In the genomic region with DNA sequence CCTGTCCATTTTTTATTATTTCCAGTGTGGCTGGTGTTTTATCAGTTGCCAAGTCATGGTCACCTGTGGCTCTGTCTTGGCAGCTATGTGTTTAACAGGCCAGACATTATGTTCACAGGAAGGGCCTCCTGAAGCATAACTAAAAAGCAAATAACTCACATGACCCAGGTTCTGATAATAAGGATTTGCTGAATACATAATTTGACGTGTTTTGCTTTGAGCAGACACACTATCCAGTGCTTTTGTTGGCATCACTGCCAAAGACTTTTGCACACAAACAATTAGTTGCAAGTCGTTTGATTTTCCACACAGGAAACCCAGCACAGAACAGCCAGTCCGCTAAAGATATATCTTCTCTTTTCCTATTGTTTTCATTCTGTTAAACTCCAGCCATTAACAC, we compare ENCODE assay signal across 18 cellular contexts.
DNase-seq lines count a peak whose midpoint lies in the region; ATAC-seq, FAIRE-seq and TF ChIP-seq lines count a peak whose summit lies in the region.
"Had no signal": no experiment of that assay in that cellular context is flagged by ENCODE, and none has a peak within 500 bp of the region (broad histone marks: within the 10 kb centered on the region; RNA-seq: fewer than 3 reads in every experiment).

No MANE protein-coding gene starts in this region.

- DNase-seq in NCI-H2081 treated with DMSO at 0.1 percent for 48 hours (lab: John Stamatoyannopoulos, UW) (peak; percentile 84), pancreas (peak in 3 of 6 donors; percentile 20 to 51 (median 42)), SJCRH30 (no peak), NCI-H1694 treated with DMSO at 0.1 percent for 48 hours (lab: John Stamatoyannopoulos, UW) (no peak)
- no peak for DNase-seq in stimulated activated CD4-positive, alpha-beta T cell treated with anti-CD3 and anti-CD28 coated beads, Interleukin-2, amount 100 ng/mL, for 48 hours
- DNase-seq: Calu3; effector CD4-positive, alpha-beta T cell; NCI-H187; NCI-H524 treated with DMSO at 0.1 percent for 48 hours; occipital lobe; spleen; tibial artery had no signal

- H3K4me1 ChIP-seq in HEK293 (ENCODE audit: control insufficient read depth, insufficient read depth, low read length), result no peaks in the 10 kb centered on the region
- H3K4me1 ChIP-seq in endocrine pancreas (ENCODE audit: control insufficient read depth, insufficient read depth, low read length), result no peaks in the 10 kb centered on the region
- peaks cover 0 to 7% (median 0%) of the 10 kb centered on the region in 3 donors for H3K4me1 ChIP-seq in pancreas
- H3K4me1 ChIP-seq in SJCRH30, result no peaks in the 10 kb centered on the region
- H3K4me1 ChIP-seq: spleen had no signal

- WGBS in pancreas, 2 donors, result 11 to 18% methylated on average over 3 of the region's 3 CpGs

- POLR2A ChIA-PET in HEK293 (lab: Yijun Ruan, JAX), result no interaction called here

- H3K27ac ChIP-seq in HEK293 (ENCODE audit: extremely low read depth, low read depth, low read length) (no peak overlapping the region), pancreas (no peak overlapping the region), SJCRH30 (no peak overlapping the region)
- H3K27ac ChIP-seq: cardiac muscle cell, spleen, tibial artery had no signal

- ATAC-seq in pancreas (peak; percentile 88 to 98 (median 95)), HG03571 (IDR thresholded peaks at IDR 0.05; ENCODE audit: unreplicated experiment) (no peak)
- ATAC-seq: stimulated activated effector memory CD8-positive, alpha-beta T cell treated with anti-CD3 and anti-CD28 coated beads, Interleukin-12 subunit alpha, Interleukin-12 subunit beta, amount 100 ng/mL, for 72 hours had no signal

- H3K27me3 ChIP-seq in endocrine pancreas (ENCODE audit: control insufficient read depth, insufficient read depth, low read length), result no peaks in the 10 kb centered on the region
- no peaks in the 10 kb centered on the region for H3K27me3 ChIP-seq in pancreas
- H3K27me3 ChIP-seq in SJCRH30, result no peaks in the 10 kb centered on the region
- H3K27me3 ChIP-seq: cardiac muscle cell, spleen, tibial artery had no signal

- no peaks in the 10 kb centered on the region for H3K9me3 ChIP-seq in HEK293 (ENCODE audit: control insufficient read depth, insufficient read depth, low read depth, low read length)
- H3K9me3 ChIP-seq in endocrine pancreas (ENCODE audit: control insufficient read depth, low read length), result no peaks in the 10 kb centered on the region
- no peaks in the 10 kb centered on the region for H3K9me3 ChIP-seq in pancreas
- no peaks in the 10 kb centered on the region for H3K9me3 ChIP-seq in SJCRH30 (replicated peaks)
- H3K9me3 ChIP-seq: spleen, tibial artery had no signal

- H3K36me3 ChIP-seq in HEK293 (ENCODE audit: control insufficient read depth in 2 of 2, insufficient read depth in 1 of 2, low read length in 2 of 2) (no peaks in the 10 kb centered on the region), endocrine pancreas (ENCODE audit: control insufficient read depth, insufficient read depth, low read length) (no peaks in the 10 kb centered on the region), pancreas (no peaks in the 10 kb centered on the region), SJCRH30 (no peaks in the 10 kb centered on the region)
- H3K36me3 ChIP-seq: cardiac muscle cell, spleen, tibial artery had no signal

- TF ChIP-seq CTCF in HEK293 (tag by site-specific recombination; IDR thresholded peaks at IDR 0.05), result no peak
- no peak for TF ChIP-seq CTCF in pancreas (IDR thresholded peaks at IDR 0.05)

- no peak overlapping the region for H3K9ac ChIP-seq in endocrine pancreas (ENCODE audit: control insufficient read depth, insufficient read depth, low read length)

- CTCF ChIA-PET in HEK293 (lab: Yijun Ruan, JAX), result no interaction called here

- H3K4me3 ChIP-seq in HEK293 (ENCODE audit: low read depth, low read length) (no peak overlapping the region), endocrine pancreas (ENCODE audit: control insufficient read depth, insufficient read depth, low read length) (peak overlapping the region; percentile 47), pancreas (no peak overlapping the region), SJCRH30 (no peak overlapping the region)
- H3K4me3 ChIP-seq: cardiac muscle cell, spleen, tibial artery had no signal

- FAIRE-seq in pancreas (lab: Jason Lieb, UNC), result no peak
- FAIRE-seq: TTC549 had no signal

- intact Hi-C loops in pancreas (cut with DNase I), result no loop called here

TF ChIP-seq in HEK293, 187 proteins besides CTCF, POLR2A, EP300 and RAD21:
- TF ChIP-seq SCRT2 (tag by site-specific recombination; IDR thresholded peaks at IDR 0.05) (peak; percentile 55), ZNF132 (tag by site-specific recombination; IDR thresholded peaks at IDR 0.05; ENCODE audit: borderline replicate concordance) (no peak)
TF ChIP-seq in HEK293: peak in this region for 1.
